In genomic region chr3:155921486-155921885, GRCh38 we compare ENCODE assay signal across 32 cellular contexts.
"Had no signal": no experiment of that assay in that cellular context is flagged by ENCODE, and none has a peak within 500 bp of the region (broad histone marks: within the 10 kb centered on the region; RNA-seq: fewer than 3 reads in every experiment).

No MANE protein-coding gene starts in this region.

- H3K9me3 Mint-ChIP-seq: activated B cell treated with CpG ODN at 0.5 μM for 24 hours; activated CD8-positive, alpha-beta T cell treated with anti-CD3 and anti-CD28 coated beads for 36 hours; activated naive CD4-positive, alpha-beta T cell treated with anti-CD3 and anti-CD28 coated beads, Interleukin-2, amount 10 ng/mL, durations not matched to agents 7 days and 5 days; activated naive CD4-positive, alpha-beta T cell treated with anti-CD3 and anti-CD28 coated beads, Interleukin-2, amount 50 U/mL, for 72 hours; activated naive CD8-positive, alpha-beta T cell treated with anti-CD3 and anti-CD28 coated beads, Interleukin-2, amount 10 ng/mL, durations not matched to agents 7 days and 5 days; activated T-cell treated with anti-CD3 and anti-CD28 coated beads, Interleukin-2, amount 50 U/mL, for 4 hours; activated T-helper 17 cell treated with anti-CD3 and anti-CD28 coated beads, Interleukin-2, amount 50 U/mL, for 72 hours; central memory CD8-positive, alpha-beta T cell; effector memory CD8-positive, alpha-beta T cell; T-helper 2 cell treated with Interferon-gamma antibody and Interleukin-4, amounts not matched to agents 5 μg/mL and 100 μg/mL, for 36 hours had no signal

- ATAC-seq: activated CD4-positive, CD25-positive, alpha-beta regulatory T cell treated with anti-CD3 and anti-CD28 coated beads, Interleukin-2, amount 50 U/mL, for 24 hours; activated CD8-positive, alpha-beta T cell treated with anti-CD3 and anti-CD28 coated beads for 36 hours; activated naive CD4-positive, alpha-beta T cell treated with anti-CD3 and anti-CD28 coated beads, Interleukin-2, amount 50 U/mL, for 72 hours; activated T-cell treated with anti-CD3 and anti-CD28 coated beads, Interleukin-2, amount 50 U/mL, for 4 hours; activated T-helper 17 cell treated with anti-CD3 and anti-CD28 coated beads, Interleukin-2, amount 50 U/mL, for 72 hours; effector memory CD8-positive, alpha-beta T cell; foreskin keratinocyte; gastrocnemius medialis; heart left ventricle; T-helper 17 cell had no signal

- H3K27me3 Mint-ChIP-seq: activated B cell treated with CpG ODN at 0.5 μM for 24 hours; activated CD8-positive, alpha-beta T cell treated with anti-CD3 and anti-CD28 coated beads for 36 hours; activated naive CD4-positive, alpha-beta T cell treated with anti-CD3 and anti-CD28 coated beads, Interleukin-2, amount 10 ng/mL, durations not matched to agents 7 days and 5 days; activated naive CD8-positive, alpha-beta T cell treated with anti-CD3 and anti-CD28 coated beads, Interleukin-2, amount 10 ng/mL, durations not matched to agents 7 days and 5 days; activated T-helper 17 cell treated with anti-CD3 and anti-CD28 coated beads, Interleukin-2, amount 50 U/mL, for 72 hours; central memory CD8-positive, alpha-beta T cell; effector memory CD8-positive, alpha-beta T cell; T-helper 17 cell had no signal

- H3K4me3 Mint-ChIP-seq: activated B cell treated with CpG ODN at 0.5 μM for 24 hours; activated CD8-positive, alpha-beta T cell treated with anti-CD3 and anti-CD28 coated beads for 36 hours; activated naive CD4-positive, alpha-beta T cell treated with anti-CD3 and anti-CD28 coated beads, Interleukin-2, amount 10 ng/mL, durations not matched to agents 7 days and 5 days; activated naive CD8-positive, alpha-beta T cell treated with anti-CD3 and anti-CD28 coated beads, Interleukin-2, amount 10 ng/mL, durations not matched to agents 7 days and 5 days; activated T-cell treated with anti-CD3 and anti-CD28 coated beads, Interleukin-2, amount 50 U/mL, for 4 hours; activated T-helper 17 cell treated with anti-CD3 and anti-CD28 coated beads, Interleukin-2, amount 50 U/mL, for 72 hours; central memory CD8-positive, alpha-beta T cell; effector memory CD8-positive, alpha-beta T cell; T-helper 17 cell; T-helper 2 cell treated with Interferon-gamma antibody and Interleukin-4, amounts not matched to agents 5 μg/mL and 100 μg/mL, for 36 hours had no signal

- H3K27ac ChIP-seq: brain microvascular endothelial cell, esophagus muscularis mucosa, foreskin keratinocyte, gastrocnemius medialis, heart left ventricle, WERI-Rb-1 had no signal

- H3K9me3 ChIP-seq: esophagus muscularis mucosa, gastrocnemius medialis, heart left ventricle had no signal

- H3K4me1 Mint-ChIP-seq: activated B cell treated with CpG ODN at 0.5 μM for 24 hours; activated T-helper 17 cell treated with anti-CD3 and anti-CD28 coated beads, Interleukin-2, amount 50 U/mL, for 72 hours; central memory CD8-positive, alpha-beta T cell; T-helper 17 cell had no signal

- H3K27ac Mint-ChIP-seq: activated B cell treated with CpG ODN at 0.5 μM for 24 hours; activated CD8-positive, alpha-beta T cell treated with anti-CD3 and anti-CD28 coated beads for 36 hours; activated naive CD4-positive, alpha-beta T cell treated with anti-CD3 and anti-CD28 coated beads, Interleukin-2, amount 10 ng/mL, durations not matched to agents 7 days and 5 days; activated naive CD8-positive, alpha-beta T cell treated with anti-CD3 and anti-CD28 coated beads, Interleukin-2, amount 10 ng/mL, durations not matched to agents 7 days and 5 days; activated T-helper 17 cell treated with anti-CD3 and anti-CD28 coated beads, Interleukin-2, amount 50 U/mL, for 72 hours; T-helper 2 cell treated with Interferon-gamma antibody and Interleukin-4, amounts not matched to agents 5 μg/mL and 100 μg/mL, for 36 hours had no signal

- DNase-seq: activated B cell treated with CpG ODN at 0.5 μM for 24 hours; activated CD4-positive, alpha-beta T cell treated with anti-CD3 and anti-CD28 coated beads for 48 hours; activated CD4-positive, alpha-beta T cell treated with anti-CD3 and anti-CD28 coated beads, Interleukin-2, amount 50 U/mL, for 1 hour; activated CD4-positive, alpha-beta T cell treated with anti-CD3 and anti-CD28 coated beads, Interleukin-2, amount 50 U/mL, for 48 hours; activated CD8-positive, alpha-beta memory T cell treated with anti-CD3 and anti-CD28 coated beads for 24 hours; activated CD8-positive, alpha-beta T cell treated with anti-CD3 and anti-CD28 coated beads for 36 hours; activated effector memory CD4-positive, alpha-beta T cell treated with anti-CD3 and anti-CD28 coated beads, Interleukin-2, amount 50 U/mL, for 16 hours; activated naive CD4-positive, alpha-beta T cell treated with anti-CD3 and anti-CD28 coated beads, Interleukin-2, amount 10 ng/mL, durations not matched to agents 7 days and 5 days; activated naive CD8-positive, alpha-beta T cell treated with anti-CD3 and anti-CD28 coated beads, Interleukin-2, amount 10 ng/mL, durations not matched to agents 7 days and 5 days; activated T-cell treated with anti-CD3 and anti-CD28 coated beads, Interleukin-2, amount 50 U/mL, for 4 hours; amniotic stem cell; anterior cingulate cortex; brain microvascular endothelial cell; cortex of kidney; dermis blood vessel endothelial cell; effector CD4-positive, alpha-beta T cell; effector memory CD8-positive, alpha-beta T cell; erythroblast; foreskin keratinocyte; gastrocnemius medialis; glutamatergic neuron; heart left ventricle; T-helper 1 cell; T-helper 17 cell; T1000; WERI-Rb-1 had no signal

- H3K4me3 ChIP-seq: esophagus muscularis mucosa, gastrocnemius medialis, heart left ventricle had no signal
